In the genomic region with DNA sequence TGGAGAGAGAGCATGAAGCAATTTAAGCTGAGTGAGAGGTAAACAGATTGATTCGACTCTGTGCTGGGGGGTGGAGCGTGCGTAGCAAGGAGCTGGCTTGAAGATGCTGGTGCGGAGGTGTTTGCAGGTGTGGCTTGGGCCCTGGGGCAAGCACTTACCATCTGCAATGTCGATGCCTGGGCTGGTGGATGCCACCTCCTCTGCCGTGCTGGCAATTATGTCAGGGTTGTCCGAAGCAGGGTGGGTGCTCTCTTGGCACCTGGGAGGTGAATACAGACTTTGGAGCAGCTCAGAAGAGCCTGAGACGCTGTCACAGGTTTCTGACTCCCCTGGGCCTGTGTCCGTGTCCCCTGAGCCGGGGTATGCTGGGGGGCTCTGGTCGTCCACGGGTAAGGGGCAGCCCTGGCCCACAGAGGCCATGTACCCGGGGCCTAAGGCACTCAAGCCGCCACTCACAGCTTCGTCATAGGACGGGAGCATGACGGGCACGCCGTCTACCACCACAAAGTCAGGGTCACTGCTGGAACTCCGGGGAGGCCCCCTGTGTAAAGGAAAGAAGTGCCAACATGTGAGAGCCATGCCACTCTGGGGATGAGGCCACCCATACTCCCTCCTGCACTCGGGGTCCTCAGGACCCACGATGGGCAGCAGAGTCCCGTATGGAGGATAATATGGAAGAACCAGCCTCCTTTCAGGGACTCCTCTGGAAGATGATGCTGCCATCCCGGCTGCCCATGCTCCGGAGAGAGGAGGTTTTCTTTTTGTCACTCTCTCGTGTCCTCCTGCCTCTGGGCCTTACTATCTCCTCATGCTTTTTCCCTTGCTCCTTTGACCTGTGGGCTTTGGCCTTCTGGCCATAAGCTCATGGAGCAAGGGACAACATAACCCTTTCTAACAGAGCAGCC, we compare ENCODE assay signal across 18 cellular contexts.
"Had no signal": no experiment of that assay in that cellular context is flagged by ENCODE, and none has a peak within 500 bp of the region (broad histone marks: within the 10 kb centered on the region; RNA-seq: fewer than 3 reads in every experiment).

No MANE protein-coding gene starts in this region.

- H3K36me3 ChIP-seq: esophagus muscularis mucosa, left ventricle myocardium inferior, right atrium auricular region, tibial nerve had no signal

- H3K27me3 ChIP-seq: esophagus muscularis mucosa, foreskin keratinocyte, right atrium auricular region, tibial nerve had no signal

- H3K4me3 ChIP-seq: esophagus muscularis mucosa, left ventricle myocardium inferior, lung, right atrium auricular region, tibial nerve had no signal

- DNase-seq: activated CD4-positive, alpha-beta T cell treated with anti-CD3 and anti-CD28 coated beads for 36 hours; activated CD4-positive, CD25-positive, alpha-beta regulatory T cell; activated CD8-positive, alpha-beta T cell treated with anti-CD3 and anti-CD28 coated beads, Interleukin-2, amount 10 ng/mL, durations not matched to agents 7 days and 5 days; activated naive CD8-positive, alpha-beta T cell treated with anti-CD3 and anti-CD28 coated beads, Interleukin-2, amount 50 U/mL, for 24 hours; activated T-cell treated with anti-CD3 and anti-CD28 coated beads, Interleukin-2, amount 50 U/mL, for 24 hours; amygdala; central memory CD4-positive, alpha-beta T cell; effector CD4-positive, alpha-beta T cell; foreskin keratinocyte; left ventricle myocardium inferior; mesendoderm; nephron progenitor cell; stimulated activated naive CD4-positive, alpha-beta T cell treated with Interleukin-2 at 50 U/mL for 16 hours had no signal

- H2AFZ ChIP-seq: parathyroid adenoma had no signal

- H3K27ac ChIP-seq: esophagus muscularis mucosa, foreskin keratinocyte, left ventricle myocardium inferior, parathyroid adenoma, right atrium auricular region, tibial nerve had no signal

- ATAC-seq: activated CD4-positive, alpha-beta T cell treated with anti-CD3 and anti-CD28 coated beads for 36 hours; activated CD8-positive, alpha-beta T cell treated with anti-CD3 and anti-CD28 coated beads, Interleukin-2, amount 10 ng/mL, durations not matched to agents 7 days and 5 days; activated naive CD8-positive, alpha-beta T cell treated with anti-CD3 and anti-CD28 coated beads, Interleukin-2, amount 50 U/mL, for 24 hours; foreskin keratinocyte had no signal

- H3K79me2 ChIP-seq: parathyroid adenoma had no signal

- H3K4me1 ChIP-seq: esophagus muscularis mucosa, foreskin keratinocyte, left ventricle myocardium inferior, parathyroid adenoma, right atrium auricular region, tibial nerve had no signal

- H3K9ac ChIP-seq: parathyroid adenoma had no signal
